Comparison of ENCODE assay signal across 7 cellular contexts in the genomic region with DNA sequence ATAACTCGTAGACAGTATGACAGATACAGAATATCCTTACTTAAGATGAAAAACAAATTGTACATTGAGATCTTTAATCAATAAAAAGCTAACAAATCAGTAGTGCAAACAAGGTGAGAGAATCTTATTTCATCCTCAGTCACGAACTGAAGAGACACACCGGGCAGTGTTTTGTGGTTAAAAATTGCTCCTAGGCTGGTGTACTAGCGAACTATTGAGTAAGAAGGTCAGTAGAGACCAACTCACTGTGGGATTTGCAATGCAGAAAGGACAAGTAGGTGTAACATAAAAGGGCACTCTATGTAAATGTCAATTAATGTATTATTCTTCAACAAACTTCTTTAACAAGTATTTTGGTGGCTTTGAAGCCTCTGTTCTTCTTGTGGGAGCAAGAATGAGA.
"Had no signal": no experiment of that assay in that cellular context is flagged by ENCODE, and none has a peak within 500 bp of the region (broad histone marks: within the 10 kb centered on the region; RNA-seq: fewer than 3 reads in every experiment).

No MANE protein-coding gene starts in this region.

- ATAC-seq: HCT116 had no signal

- H3K27ac ChIP-seq: GM23248 had no signal

- H3K36me3 ChIP-seq: HAP-1 had no signal

- H3K9me3 ChIP-seq: HAP-1 had no signal

- H3K4me1 ChIP-seq: HAP-1 had no signal

- H3K4me3 ChIP-seq: GM23248, HAP-1 had no signal

- H3K9ac ChIP-seq: GM23248 had no signal

- DNase-seq: GM23248, GOT3, H7, HFFc6, KBM-7 had no signal
